In the genomic region with DNA sequence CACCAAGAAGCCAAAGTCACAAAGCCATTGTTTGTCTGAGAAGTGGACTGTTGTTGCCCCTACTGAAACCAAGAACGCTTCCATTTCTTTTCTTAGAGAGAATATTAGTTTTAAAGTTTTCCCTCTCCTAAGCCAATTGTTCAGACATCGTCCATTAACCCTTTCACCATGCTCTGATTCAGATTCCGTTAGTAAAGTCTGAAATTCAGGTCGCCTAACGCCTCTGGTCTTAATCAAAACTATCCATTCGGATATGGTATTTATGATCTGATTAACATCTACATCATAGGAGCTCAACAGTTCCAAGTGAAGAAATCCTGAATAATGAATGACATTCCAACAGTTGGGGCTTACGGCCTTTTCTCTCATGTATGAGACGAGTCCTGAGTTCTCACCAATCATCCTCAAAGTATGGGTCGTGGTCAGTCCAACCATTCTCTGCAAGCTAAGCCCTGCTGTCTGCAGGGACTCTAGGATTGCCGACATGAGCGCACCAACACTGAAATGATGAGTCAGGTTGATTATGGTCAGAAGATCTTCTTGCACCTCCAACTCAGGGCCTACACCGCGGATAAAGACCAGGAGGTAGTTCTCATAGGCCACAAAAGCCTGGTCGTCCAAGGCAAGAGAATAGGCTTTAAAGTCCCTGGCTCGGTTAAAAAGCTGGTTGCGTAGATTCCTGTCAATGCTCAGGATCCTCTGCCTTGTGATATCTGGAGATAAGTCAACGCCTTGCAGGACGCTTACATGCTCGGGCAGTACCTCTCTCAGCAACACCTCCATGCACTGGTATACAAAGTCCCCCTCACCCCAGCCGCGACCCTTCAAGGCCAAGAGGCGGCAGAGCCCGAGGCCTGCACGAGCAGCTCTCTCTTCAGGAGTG, we compare ENCODE assay signal across 1 cellular context.
TF ChIP-seq lines count a peak whose summit lies in the region.

No MANE protein-coding gene starts in this region.

TF ChIP-seq in GM23338, 12 proteins besides CTCF, POLR2A, EP300 and RAD21 (continued from another document):
- TF ChIP-seq STAT1 (IDR thresholded peaks at IDR 0.05; ENCODE audit: unreplicated experiment) = no peak
